Comparison of ENCODE assay signal across 9 cellular contexts in the genomic region with DNA sequence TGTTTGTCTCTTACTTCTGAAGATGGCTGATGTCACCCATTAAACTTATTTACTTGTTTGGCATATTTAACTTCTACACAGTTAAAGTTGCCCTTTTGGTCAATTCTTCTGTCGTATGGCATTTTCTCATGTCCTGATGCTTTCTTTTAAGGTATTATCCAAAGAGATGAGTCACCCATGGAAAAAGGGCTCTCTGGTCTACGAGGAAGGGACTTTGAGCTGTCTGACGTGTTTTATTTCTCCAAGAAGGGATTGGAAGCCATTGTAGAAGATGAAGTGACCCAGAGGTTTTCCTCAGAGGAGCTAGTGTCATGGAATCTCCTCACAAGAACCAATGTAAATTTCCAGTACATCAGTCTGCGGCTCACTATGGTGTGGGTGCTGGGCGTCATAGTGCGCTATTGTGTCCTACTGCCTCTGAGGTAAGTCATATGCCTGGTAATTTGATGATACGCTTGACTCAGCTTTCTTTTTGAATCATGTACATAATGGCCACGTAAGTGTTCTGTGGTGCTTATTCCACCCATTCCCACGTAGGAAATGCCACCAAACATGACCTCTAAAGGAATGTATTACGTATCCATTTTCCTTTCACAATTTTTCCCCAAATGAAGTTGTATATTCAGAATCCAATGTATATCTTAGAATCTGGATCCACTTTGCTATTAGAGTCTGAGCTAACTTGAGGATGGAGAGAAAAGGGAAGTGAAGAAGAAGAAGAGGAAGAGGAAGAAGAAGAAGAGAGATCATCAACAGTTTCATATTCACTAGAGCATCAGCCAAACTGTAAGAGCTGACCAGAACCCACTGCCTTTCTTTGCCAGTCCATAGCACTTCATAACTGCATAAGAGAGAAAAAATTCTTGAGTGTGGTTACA. TPM values are rescaled to one million over a fixed set of nuclear protein-coding genes. Genes with fewer than 3 reads are reported as not detected.
DNase-seq lines count a peak whose midpoint lies in the region; ATAC-seq and TF ChIP-seq lines count a peak whose summit lies in the region.
"Had no signal": no experiment of that assay in that cellular context is flagged by ENCODE, and none has a peak within 500 bp of the region (broad histone marks: within the 10 kb centered on the region; RNA-seq: fewer than 3 reads in every experiment).

No MANE protein-coding gene starts in this region.

- ATAC-seq in GM18511 (IDR thresholded peaks at IDR 0.05; ENCODE audit: unreplicated experiment) (peak; percentile 85), GM21576 (IDR thresholded peaks at IDR 0.05; ENCODE audit: unreplicated experiment) (peak; percentile 81), HG03457 (IDR thresholded peaks at IDR 0.05; ENCODE audit: unreplicated experiment) (peak; percentile 43), esophagus mucosa (no peak)

- no peak overlapping the region for H3K9ac ChIP-seq in colonic mucosa (ENCODE audit: low read depth in 2 of 2, low read length in 2 of 2)

- peak overlapping the region; percentile 24 for H3K27ac ChIP-seq in colonic mucosa

- H3K27me3 ChIP-seq in colonic mucosa = no peaks in the 10 kb centered on the region

- DNase-seq in colonic mucosa = no peak
- DNase-seq in SW 1271 (lab: John Stamatoyannopoulos, UW) = no peak
- no peak for DNase-seq in NCI-H1105 treated with DMSO at 0.1 percent for 48 hours (lab: John Stamatoyannopoulos, UW)
- no peak for DNase-seq in Ammon's horn (ENCODE audit: low spot score)

- TF ChIP-seq CTCF in colonic mucosa (IDR thresholded peaks at IDR 0.05) = no peak

- no peaks in the 10 kb centered on the region for H3K36me3 ChIP-seq in colonic mucosa

- H3K4me3 ChIP-seq in colonic mucosa = no peak overlapping the region

- no peaks in the 10 kb centered on the region for H3K9me3 ChIP-seq in colonic mucosa

- H3K4me1 ChIP-seq in colonic mucosa = peaks cover 6% of the 10 kb centered on the region

- intact Hi-C loops in colonic mucosa (cut with DNase I) = loop anchor here (5.0 kb wide), 1 partner anchor 44 kb away; the partner anchor contains the start of gene GPAT3

RNA-seq across cellular contexts. Expression of gene GPAT3, which starts 45.7 kb away (rescaled TPM):
- total RNA-seq in colonic mucosa = 10 to 100 TPM; 23.5 to 24.3 TPM
- total RNA-seq in esophagus mucosa = 9.8 TPM
- total RNA-seq: osteocyte had no signal
